In genomic region chr15:29268706-29269484, GRCh38 we compare ENCODE assay signal across 8 cellular contexts. TPM values are rescaled to one million over a fixed set of nuclear protein-coding genes. Genes with fewer than 3 reads are reported as not detected.
DNase-seq lines count a peak whose midpoint lies in the region; ATAC-seq and TF ChIP-seq lines count a peak whose summit lies in the region.

No MANE protein-coding gene starts in this region.

- H3K4me1 Mint-ChIP-seq in activated naive CD8-positive, alpha-beta T cell (ENCODE audit: low read depth): peaks cover 50% of the 10 kb centered on the region

- H3K36me3 ChIP-seq in SJCRH30 (no peaks in the 10 kb centered on the region), heart left ventricle (no peaks in the 10 kb centered on the region), uterus (no peaks in the 10 kb centered on the region)

- DNase-seq in A172 (ENCODE audit: low spot score): peak; percentile 29
- DNase-seq in SJCRH30: peak in 1 of 2 experiments; percentile 41
- DNase-seq in heart left ventricle: peak; percentile 28 to 66 (median 34)
- peak; percentile 81 for DNase-seq in posterior vena cava (ENCODE audit: low spot score)
- peak; percentile 32 to 41 for DNase-seq in uterus

- peak overlapping the region; percentile 98 for H3K4me3 Mint-ChIP-seq in activated naive CD8-positive, alpha-beta T cell

- peaks cover 3% of the 10 kb centered on the region for H3K36me3 Mint-ChIP-seq in activated naive CD8-positive, alpha-beta T cell

- H3K9me3 Mint-ChIP-seq in activated naive CD8-positive, alpha-beta T cell (ENCODE audit: low read depth): no peaks in the 10 kb centered on the region

- no peaks in the 10 kb centered on the region for H3K9me3 ChIP-seq in SJCRH30 (replicated peaks)
- H3K9me3 ChIP-seq in heart left ventricle: no peaks in the 10 kb centered on the region
- H3K9me3 ChIP-seq in uterus: no peaks in the 10 kb centered on the region

- peak overlapping the region; percentile 97 for H3K27ac Mint-ChIP-seq in activated naive CD8-positive, alpha-beta T cell

- H3K27me3 ChIP-seq in SJCRH30 (no peaks in the 10 kb centered on the region), heart left ventricle (no peaks in the 10 kb centered on the region), uterus (no peaks in the 10 kb centered on the region)

- no peak for TF ChIP-seq CTCF in heart left ventricle (IDR thresholded peaks at IDR 0.05)
- no peak for TF ChIP-seq CTCF in uterus (IDR thresholded peaks at IDR 0.05)

- TF ChIP-seq POLR2A in heart left ventricle (IDR thresholded peaks at IDR 0.05) (no peak), uterus (IDR thresholded peaks at IDR 0.05) (no peak)

- H3K27me3 Mint-ChIP-seq in activated naive CD8-positive, alpha-beta T cell: no peaks in the 10 kb centered on the region

- ATAC-seq in GM18861 (IDR thresholded peaks at IDR 0.05; ENCODE audit: unreplicated experiment): peak; percentile 11
- peak; percentile 25 for ATAC-seq in HG03103 (IDR thresholded peaks at IDR 0.05; ENCODE audit: low read depth, unreplicated experiment)
- ATAC-seq in heart left ventricle: peak in 2 of 4 donors; percentile 15 to 56

- H3K4me3 ChIP-seq in SJCRH30 (peak overlapping the region; percentile 67), heart left ventricle (peak overlapping the region; percentile 69 to 97 (median 82)), uterus (peak overlapping the region; percentile 34 to 78)

- H3K27ac ChIP-seq in SJCRH30: no peak overlapping the region
- H3K27ac ChIP-seq in heart left ventricle: peak overlapping the region; percentile 79 to 97 (median 92)
- H3K27ac ChIP-seq in uterus: peak overlapping the region; percentile 81 to 92

- H3K4me1 ChIP-seq in SJCRH30 (peaks cover 6% of the 10 kb centered on the region; the same call in 1 of the 2 replicates), heart left ventricle (peaks cover 0 to 35% (median 22%) of the 10 kb centered on the region in 12 donors), uterus (peaks cover 3 to 6% of the 10 kb centered on the region in 2 donors)

- WGBS in heart left ventricle, 4 donors: 2 to 11% (median 3%) methylated on average over 19 to 35 of the region's 35 CpGs

- intact Hi-C loops in heart left ventricle (cut with DNase I): no loop called here
- intact Hi-C loops in posterior vena cava (cut with DNase I): no loop called here
- intact Hi-C loops in uterus (cut with DNase I; ENCODE audit: low total_unique reads): no loop called here

RNA-seq across cellular contexts. Expression of gene NSMCE3, which starts 0.7 kb away (rescaled TPM):
- 12.1 and 13.5 TPM in 2 replicates for total RNA-seq in A172 (2014; rRNA removed; shearing (Covaris generic))
- total RNA-seq in SJCRH30 (2014; rRNA removed; shearing (Covaris generic)): 11.3 and 12.6 TPM in 2 replicates
- 10 to 100 TPM in 1 of 9 donors, 1 to 10 TPM in 8; 6.0 to 10.2 (median 7.3) TPM for total RNA-seq in heart left ventricle
- 1 to 10 TPM; 6.6 to 6.8 TPM for polyA plus RNA-seq in heart left ventricle
- total RNA-seq in posterior vena cava: 1 to 10 TPM; 5.9 to 6.6 TPM
- total RNA-seq in uterus: 10 to 100 TPM in 1 of 4 donors, 1 to 10 TPM in 3; 4.4 to 16.7 (median 9.5) TPM
